14 cellular contexts compared by ENCODE assay signal in the genomic region with DNA sequence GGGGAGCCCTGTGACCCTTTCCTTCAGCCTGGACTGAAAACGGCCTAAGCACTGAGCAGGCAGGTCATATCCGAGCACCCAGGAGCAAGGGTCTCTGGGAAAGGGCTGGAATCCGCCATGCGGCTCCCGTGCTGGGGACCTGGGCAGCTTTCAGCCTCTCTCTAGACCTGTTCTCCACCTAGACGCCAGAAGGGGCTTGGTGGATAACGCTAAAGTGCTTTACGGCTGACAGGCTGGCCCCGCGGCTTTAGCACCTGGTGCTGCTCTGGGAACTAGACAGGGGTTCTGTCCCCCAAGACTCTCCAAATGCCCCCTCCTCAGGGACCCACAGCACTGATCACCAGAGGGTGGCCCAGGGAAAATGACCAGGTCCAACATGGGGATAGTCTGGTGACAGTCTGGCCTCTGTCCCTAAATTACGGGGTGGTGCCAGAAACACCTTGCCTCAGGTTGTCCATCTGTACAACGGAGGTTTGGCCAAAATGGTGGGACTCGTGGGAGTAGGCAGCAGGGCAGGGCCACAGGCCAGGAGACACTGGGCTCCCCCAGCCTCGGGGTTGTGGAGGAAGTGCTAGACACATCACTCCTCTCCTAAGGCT. TPM values are rescaled to one million over a fixed set of nuclear protein-coding genes. Genes with fewer than 3 reads are reported as not detected.
DNase-seq lines count a peak whose midpoint lies in the region; ATAC-seq and TF ChIP-seq lines count a peak whose summit lies in the region.
"Had no signal": no experiment of that assay in that cellular context is flagged by ENCODE, and none has a peak within 500 bp of the region (broad histone marks: within the 10 kb centered on the region; RNA-seq: fewer than 3 reads in every experiment).

No MANE protein-coding gene starts in this region.

- peaks cover 95% of the 10 kb centered on the region for H3K4me1 ChIP-seq in BLaER1
- H3K4me1 ChIP-seq in MM.1S (ENCODE audit: low read length): peaks cover 97% of the 10 kb centered on the region
- H3K4me1 ChIP-seq in foreskin keratinocyte: peaks cover 44% of the 10 kb centered on the region
- H3K4me1 ChIP-seq in neuronal stem cell (ENCODE audit: control insufficient read depth in 2 of 2, insufficient read depth in 1 of 2, low read depth in 1 of 2, low read length in 2 of 2): peaks cover 22 to 23% of the 10 kb centered on the region in 2 donors

- TF ChIP-seq CTCF in MM.1S (IDR thresholded peaks at IDR 0.05; ENCODE audit: low read length): no peak
- TF ChIP-seq CTCF in foreskin keratinocyte (conservative IDR thresholded peaks at IDR 0.05): no peak

- no peaks in the 10 kb centered on the region for H3K9me2 ChIP-seq in MM.1S (replicated peaks; ENCODE audit: insufficient read depth, low read length)

- peak overlapping the region; percentile 1 for H3K23ac ChIP-seq in neuronal stem cell (ENCODE audit: low read depth, low read length, poor library complexity)

- H4K91ac ChIP-seq in neuronal stem cell (ENCODE audit: low read depth, low read length, poor library complexity): no peak overlapping the region

- H3K14ac ChIP-seq in neuronal stem cell (ENCODE audit: low read length): peak overlapping the region; percentile 63

- peaks cover 99% of the 10 kb centered on the region for H3F3A ChIP-seq in MM.1S (ENCODE audit: insufficient read depth, low read length)

- no peak for ATAC-seq in foreskin keratinocyte
- ATAC-seq: activated CD8-positive, alpha-beta T cell treated with anti-CD3 and anti-CD28 coated beads, Interleukin-2, amount 10 ng/mL, durations not matched to agents 7 days and 5 days; stimulated activated naive CD8-positive, alpha-beta T cell treated with anti-CD3 and anti-CD28 coated beads, Interleukin-15, Interleukin-2, amounts not matched to agents 100 U/mL and 50 U/mL, for 24 hours had no signal

- H3K4me2 ChIP-seq in BLaER1 (peak overlapping the region; percentile 84), MM.1S (ENCODE audit: low read depth, low read length) (peak overlapping the region; percentile 93), neuronal stem cell (ENCODE audit: insufficient read depth, low read length, poor library complexity, severe bottlenecking) (no peak overlapping the region)
- H3K4me2 ChIP-seq: GM23338 had no signal

- H3K4ac ChIP-seq in neuronal stem cell (ENCODE audit: low read length): no peak overlapping the region

- H2BK120ac ChIP-seq in neuronal stem cell (ENCODE audit: low read depth, low read length): no peak overlapping the region

- no peak overlapping the region for H2BK12ac ChIP-seq in neuronal stem cell (ENCODE audit: low read length)

- H4K20me1 ChIP-seq in BLaER1 (peaks cover 23% of the 10 kb centered on the region; the same call in 1 of the 2 replicates), MM.1S (ENCODE audit: insufficient read depth, low read length) (no peaks in the 10 kb centered on the region)

- no peak overlapping the region for H4K8ac ChIP-seq in neuronal stem cell (ENCODE audit: low read depth, low read length)

- H3K9ac ChIP-seq in BLaER1 (peak overlapping the region; percentile 49), MM.1S (ENCODE audit: low read length) (peak overlapping the region; percentile 92), neuronal stem cell (ENCODE audit: low read depth, low read length, poor library complexity) (peak overlapping the region; percentile 65)

- peak overlapping the region; percentile 52 for H3K18ac ChIP-seq in neuronal stem cell (ENCODE audit: low read length)

- WGBS in neuronal stem cell (ENCODE audit: extremely low coverage in 2 of 2, insufficient read length in 2 of 2, insufficient replicate concordance in 1 of 2), 2 donors: no CpG with 5 or more reads among the region's 14 CpGs

- peaks cover 37% of the 10 kb centered on the region for H3K79me1 ChIP-seq in neuronal stem cell (ENCODE audit: low read depth, low read length)

- H3K27ac ChIP-seq in BLaER1 (peak overlapping the region; percentile 88), MM.1S (ENCODE audit: low read length) (peak overlapping the region; percentile 98), foreskin keratinocyte (peak overlapping the region; percentile 89), neuronal stem cell (replicated peaks; ENCODE audit: low read length) (no peak overlapping the region)

- no peak overlapping the region for H2AK5ac ChIP-seq in neuronal stem cell (ENCODE audit: low read depth, low read length)

- no peak overlapping the region for H2BK15ac ChIP-seq in neuronal stem cell (ENCODE audit: low read length)

- no peaks in the 10 kb centered on the region for H3K27me3 ChIP-seq in BLaER1
- no peaks in the 10 kb centered on the region for H3K27me3 ChIP-seq in MM.1S (replicated peaks; ENCODE audit: insufficient read depth, low read length)
- H3K27me3 ChIP-seq in foreskin keratinocyte: no peaks in the 10 kb centered on the region
- H3K27me3 ChIP-seq in neuronal stem cell (ENCODE audit: control insufficient read depth in 3 of 3, insufficient read depth in 3 of 3, low read depth in 1 of 3, low read length in 3 of 3): no peaks in the 10 kb centered on the region

- H3K79me2 ChIP-seq in MM.1S (ENCODE audit: low read length): peaks cover 93% of the 10 kb centered on the region

- H3K9me3 ChIP-seq in BLaER1 (no peaks in the 10 kb centered on the region), MM.1S (replicated peaks; ENCODE audit: insufficient read depth, low read length) (no peaks in the 10 kb centered on the region), neuronal stem cell (replicated peaks in 1 of 2; ENCODE audit: control insufficient read depth in 2 of 2, insufficient read depth in 1 of 2, low read depth in 1 of 2, low read length in 2 of 2) (no peaks in the 10 kb centered on the region)

- DNase-seq in MM.1S (no peak), foreskin keratinocyte (no peak), neuronal stem cell (ENCODE audit: low spot score) (no peak), NCI-H446 treated with DMSO at 0.1 percent for 48 hours (lab: John Stamatoyannopoulos, UW) (no peak), COLO829 (ENCODE audit: low spot score) (no peak)
- DNase-seq in activated T-cell treated with anti-CD3 and anti-CD28 coated beads, Interleukin-2, amount 50 U/mL, for 1 hour: no peak
- DNase-seq in stimulated activated CD4-positive, alpha-beta T cell treated with anti-CD3 and anti-CD28 coated beads, Interleukin-15, amount 100 ng/mL, for 24 hours: no peak
- DNase-seq: activated CD8-positive, alpha-beta T cell treated with anti-CD3 and anti-CD28 coated beads, Interleukin-2, amount 10 ng/mL, durations not matched to agents 7 days and 5 days; CD8-positive, alpha-beta memory T cell; head of caudate nucleus; NCI-H2107; stimulated activated naive CD8-positive, alpha-beta T cell treated with anti-CD3 and anti-CD28 coated beads, Interleukin-15, Interleukin-2, amounts not matched to agents 100 U/mL and 50 U/mL, for 24 hours had no signal

- no peak overlapping the region for H2BK5ac ChIP-seq in neuronal stem cell (ENCODE audit: low read length)

- peaks cover 8% of the 10 kb centered on the region; the same call in 1 of the 2 replicates for H3K36me3 ChIP-seq in BLaER1
- H3K36me3 ChIP-seq in MM.1S (replicated peaks; ENCODE audit: insufficient read depth, low read length): no peaks in the 10 kb centered on the region
- H3K36me3 ChIP-seq in neuronal stem cell (replicated peaks in 1 of 2; ENCODE audit: control insufficient read depth in 2 of 2, insufficient read depth in 2 of 2, low read length in 2 of 2): peaks cover 7 to 21% of the 10 kb centered on the region in 2 donors

- no peak overlapping the region for H2AFZ ChIP-seq in MM.1S (ENCODE audit: low read length)
- H2AFZ ChIP-seq in neuronal stem cell (ENCODE audit: low read length): peak overlapping the region; percentile 40
- H2AFZ ChIP-seq: GM23338 had no signal

- H3K4me3 ChIP-seq in BLaER1: no peak overlapping the region
- 0 out of 2 replicates have a peak overlapping the region, but pooled peaks have one; percentile 56 for H3K4me3 ChIP-seq in MM.1S (ENCODE audit: low read length)
- H3K4me3 ChIP-seq in neuronal stem cell (ENCODE audit: low read length in 2 of 2): no peak overlapping the region
- H3K4me3 ChIP-seq: GM23338 had no signal

RNA-seq across cellular contexts. Expression of a gene that starts 13.0 kb away (rescaled TPM):
- 1,300 and 1,305 TPM in 2 replicates for total RNA-seq in foreskin keratinocyte
- 824 and 890 TPM in 2 replicates for polyA plus RNA-seq in foreskin keratinocyte
- 45.3 TPM for polyA plus RNA-seq in neuronal stem cell (2013, experiment 1 of 2)
- 48.1 TPM for polyA plus RNA-seq in neuronal stem cell (2013, experiment 2 of 2)
- total RNA-seq: activated CD8-positive, alpha-beta T cell treated with anti-CD3 and anti-CD28 coated beads, Interleukin-2, amount 10 ng/mL, durations not matched to agents 7 days and 5 days had no signal
- polyA plus RNA-seq: CD8-positive, alpha-beta memory T cell had no signal
